20 cellular contexts compared by ENCODE assay signal in genomic region chr2:108129636-108130035, GRCh38.
"Had no signal": no experiment of that assay in that cellular context is flagged by ENCODE, and none has a peak within 500 bp of the region (broad histone marks: within the 10 kb centered on the region; RNA-seq: fewer than 3 reads in every experiment).

No MANE protein-coding gene starts in this region.

- H3K27me3 ChIP-seq: adrenal gland, vagina had no signal

- DNase-seq: activated CD4-positive, alpha-beta T cell treated with anti-CD3 and anti-CD28 coated beads for 4 hours; activated CD4-positive, alpha-beta T cell treated with anti-CD3 and anti-CD28 coated beads, Interleukin-2, amount 50 U/mL, for 48 hours; activated CD4-positive, CD25-positive, alpha-beta regulatory T cell; activated CD8-positive, alpha-beta memory T cell treated with anti-CD3 and anti-CD28 coated beads, Interleukin-2, amount 50 U/mL, for 48 hours; activated naive CD4-positive, alpha-beta T cell; activated T-cell treated with anti-CD3 and anti-CD28 coated beads, Interleukin-2, amount 50 U/mL, for 4 hours; adrenal gland; effector memory CD4-positive, alpha-beta T cell; foreskin melanocyte; left cardiac atrium; mucosa of descending colon; occipital lobe; posterior cingulate gyrus; right cardiac atrium; stimulated activated CD4-positive, alpha-beta T cell treated with anti-CD3 and anti-CD28 coated beads, Interleukin-4, amount 100 ng/mL, for 24 hours; stimulated activated naive CD4-positive, alpha-beta T cell treated with Interleukin-2 at 50 U/mL for 16 hours had no signal

- H3K9me3 ChIP-seq: adrenal gland, mucosa of descending colon, thoracic aorta, vagina had no signal

- H3K4me3 ChIP-seq: adrenal gland, mucosa of descending colon, thoracic aorta, vagina had no signal

- H3K27ac ChIP-seq: adrenal gland, thoracic aorta, vagina had no signal

- H3K4me1 ChIP-seq: vagina had no signal

- H3K36me3 ChIP-seq: adrenal gland, thoracic aorta, vagina had no signal

- FAIRE-seq: astrocyte, islet of Langerhans had no signal
